Comparison of ENCODE assay signal across 9 cellular contexts in genomic region chr3:145776782-145777408, GRCh38.
DNase-seq lines count a peak whose midpoint lies in the region; ATAC-seq and TF ChIP-seq lines count a peak whose summit lies in the region.
"Had no signal": no experiment of that assay in that cellular context is flagged by ENCODE, and none has a peak within 500 bp of the region (broad histone marks: within the 10 kb centered on the region; RNA-seq: fewer than 3 reads in every experiment).

No MANE protein-coding gene starts in this region.

- no peaks in the 10 kb centered on the region for H3K27me3 ChIP-seq in colonic mucosa
- H3K27me3 ChIP-seq in mesendoderm (ENCODE audit: insufficient read depth, low read length, poor library complexity) = no peaks in the 10 kb centered on the region

- no peak overlapping the region for H3K4me3 Mint-ChIP-seq in immature natural killer cell

- no peak overlapping the region for H3K18ac ChIP-seq in mesendoderm (ENCODE audit: low read length)

- peak; percentile 75 for ATAC-seq in HG03095 (IDR thresholded peaks at IDR 0.05; ENCODE audit: unreplicated experiment)
- ATAC-seq: right cardiac atrium had no signal

- intact Hi-C loops in colonic mucosa (cut with DNase I) = no loop called here

- TF ChIP-seq CTCF in GM13976 (IDR thresholded peaks at IDR 0.05; ENCODE audit: borderline replicate concordance, control extremely low read depth, extremely low read depth, insufficient read depth, missing control alignments) (peak; percentile 60), colonic mucosa (IDR thresholded peaks at IDR 0.05) (peak; percentile 43)

- H3K23ac ChIP-seq in mesendoderm (ENCODE audit: low read length) = no peak overlapping the region

- no peak overlapping the region for H2BK15ac ChIP-seq in mesendoderm (replicated peaks; ENCODE audit: low read depth)

- no peaks in the 10 kb centered on the region for H3K9me3 ChIP-seq in colonic mucosa

- no peak overlapping the region for H2AK5ac ChIP-seq in mesendoderm (ENCODE audit: low read length)

- H3K4me3 ChIP-seq in colonic mucosa (no peak overlapping the region), mesendoderm (ENCODE audit: low read length) (no peak overlapping the region)

- peaks cover 0 to 2% (median 0%) of the 10 kb centered on the region in 3 donors for H3K27me3 Mint-ChIP-seq in immature natural killer cell (ENCODE audit: low read depth in 3 of 3)

- H4K8ac ChIP-seq in mesendoderm (ENCODE audit: low read depth, low read length) = no peak overlapping the region

- WGBS in mesendoderm (ENCODE audit: extremely low coverage, insufficient coverage, low lambda C conversion rate) = no CpG with 5 or more reads among the region's 4 CpGs

- H3K4me2 ChIP-seq in mesendoderm (ENCODE audit: low read length) = no peak overlapping the region

- H3K79me2 ChIP-seq in mesendoderm (ENCODE audit: control insufficient read depth, insufficient read depth, low read length) = no peaks in the 10 kb centered on the region

- H3K9me3 Mint-ChIP-seq in immature natural killer cell = peaks cover 3 to 31% (median 6%) of the 10 kb centered on the region in 6 donors

- no peaks in the 10 kb centered on the region for H3K36me3 ChIP-seq in colonic mucosa
- H3K36me3 ChIP-seq in mesendoderm (ENCODE audit: control insufficient read depth, insufficient read depth, low read length) = no peaks in the 10 kb centered on the region

- DNase-seq in CD1c-positive myeloid dendritic cell (ENCODE audit: extremely low spot score) (peak; percentile 17), GM13976 (ENCODE audit: low spot score) (peak; percentile 12), NCI-H524 treated with DMSO at 0.1 percent for 48 hours (lab: John Stamatoyannopoulos, UW) (peak; percentile 25), colonic mucosa (peak; percentile 55), mesendoderm (peak; percentile 73), immature natural killer cell (no peak), ureter (ENCODE audit: low spot score) (no peak)

- H3K56ac ChIP-seq in mesendoderm (ENCODE audit: low read length) = no peak overlapping the region

- no peak overlapping the region for H2BK5ac ChIP-seq in mesendoderm (ENCODE audit: low read length)

- H2BK120ac ChIP-seq in mesendoderm (ENCODE audit: low read depth, low read length) = no peak overlapping the region

- no peaks in the 10 kb centered on the region for H3K4me1 Mint-ChIP-seq in immature natural killer cell

- no peaks in the 10 kb centered on the region for H3K79me1 ChIP-seq in mesendoderm (ENCODE audit: low read length)

- H3K27ac Mint-ChIP-seq in immature natural killer cell = no peak overlapping the region

- no peaks in the 10 kb centered on the region for H3K36me3 Mint-ChIP-seq in immature natural killer cell

- no peak overlapping the region for H3K27ac ChIP-seq in colonic mucosa
- H3K27ac ChIP-seq in mesendoderm (ENCODE audit: low read depth, low read length) = no peak overlapping the region

- no peak overlapping the region for H4K5ac ChIP-seq in mesendoderm (ENCODE audit: low read length)

- no peak overlapping the region for H3K4ac ChIP-seq in mesendoderm (ENCODE audit: low read depth, low read length)

- in situ Hi-C loops in GM13976 (cut with MboI; ENCODE audit: low sequenced_read_pairs, unreplicated experiment) = no loop called here

- H3K4me1 ChIP-seq in colonic mucosa (no peaks in the 10 kb centered on the region), mesendoderm (ENCODE audit: control insufficient read depth, low read depth, low read length) (no peaks in the 10 kb centered on the region)

- H3K9ac ChIP-seq in colonic mucosa (ENCODE audit: low read depth in 2 of 2, low read length in 2 of 2) (no peak overlapping the region), mesendoderm (ENCODE audit: low read length) (no peak overlapping the region)

Comparison
In these comparisons a context has a peak if more than half of its experiments do, and no peak if none do; other contexts are left out.
1. DNase-seq: peak in CD1c-positive myeloid dendritic cell (single experiment), GM13976 (single experiment), NCI-H524 treated with DMSO at 0.1 percent for 48 hours (single experiment), colonic mucosa (single experiment) and mesendoderm (single experiment); none in immature natural killer cell (0 of 3) and ureter (single experiment).